Comparison of ENCODE assay signal across 9 cellular contexts in genomic region chr12:107105410-107105703, GRCh38.
"Had no signal": no experiment of that assay in that cellular context is flagged by ENCODE, and none has a peak within 500 bp of the region (broad histone marks: within the 10 kb centered on the region; RNA-seq: fewer than 3 reads in every experiment).

No MANE protein-coding gene starts in this region.

- H3K4me3 ChIP-seq: esophagus squamous epithelium, lung, neural progenitor cell, pancreas had no signal

- H3K36me3 ChIP-seq: esophagus squamous epithelium, neural progenitor cell, pancreas had no signal

- H3K27ac Mint-ChIP-seq: natural killer cell treated with Interleukin-12 subunit alpha and Interleukin-12 subunit beta and Interleukin-15 and Interleukin-18, amount 100 ng/mL, for 72 hours; neural progenitor cell; progenitor cell of endocrine pancreas had no signal

- H3K9me3 ChIP-seq: esophagus squamous epithelium, pancreas had no signal

- H3K27me3 ChIP-seq: esophagus squamous epithelium, pancreas had no signal

- H3K4me2 ChIP-seq: neural progenitor cell had no signal

- H3K36me3 Mint-ChIP-seq: natural killer cell treated with Interleukin-12 subunit alpha and Interleukin-12 subunit beta and Interleukin-15 and Interleukin-18, amount 100 ng/mL, for 72 hours; neural progenitor cell had no signal

- H3K4me1 ChIP-seq: neural progenitor cell, pancreas had no signal

- DNase-seq: cortex of kidney, esophagus squamous epithelium had no signal

- H3K27ac ChIP-seq: dorsolateral prefrontal cortex, epithelial cell of prostate, esophagus squamous epithelium, neural progenitor cell, pancreas had no signal

- H3K4me3 Mint-ChIP-seq: natural killer cell treated with Interleukin-12 subunit alpha and Interleukin-12 subunit beta and Interleukin-15 and Interleukin-18, amount 100 ng/mL, for 72 hours; neural progenitor cell had no signal

- H3K9me3 Mint-ChIP-seq: natural killer cell treated with Interleukin-12 subunit alpha and Interleukin-12 subunit beta and Interleukin-15 and Interleukin-18, amount 100 ng/mL, for 72 hours; neural progenitor cell had no signal

- H2AFZ ChIP-seq: neural progenitor cell had no signal

- H3K9ac ChIP-seq: neural progenitor cell had no signal
